In genomic region chr4:181018998-181019397, GRCh38 we compare ENCODE assay signal across 28 cellular contexts.
"Had no signal": no experiment of that assay in that cellular context is flagged by ENCODE, and none has a peak within 500 bp of the region (broad histone marks: within the 10 kb centered on the region; RNA-seq: fewer than 3 reads in every experiment).

No MANE protein-coding gene starts in this region.

- H3K36me3 ChIP-seq: left ventricle myocardium inferior, neural progenitor cell, neutrophil, right lobe of liver, tibial nerve, vagina had no signal

- H3K27me3 ChIP-seq: neural progenitor cell, neutrophil, right lobe of liver, tibial nerve, vagina had no signal

- ATAC-seq: left cardiac atrium; natural killer cell; psoas muscle; right lobe of liver; stimulated activated memory B cell treated with anti-CD40 and anti-IgM and Interleukin-4, amounts not matched to agents 10 μg/mL and 1 μg/mL and 100 μg/mL, for 72 hours; stimulated activated naive CD8-positive, alpha-beta T cell treated with anti-CD3 and anti-CD28 coated beads, Interleukin-15, amount 100 ng/mL, for 72 hours had no signal

- H3K4me2 ChIP-seq: neural progenitor cell, smooth muscle cell had no signal

- H3K9me3 ChIP-seq: neutrophil, right lobe of liver, vagina had no signal

- H3K4me3 Mint-ChIP-seq: mesothelial cell of epicardium; naive B cell; natural killer cell; nephron progenitor cell; neural progenitor cell; stimulated activated memory B cell treated with anti-CD40 and anti-IgM and Interleukin-4, amounts not matched to agents 10 μg/mL and 1 μg/mL and 100 μg/mL, for 72 hours; stimulated activated naive CD8-positive, alpha-beta T cell treated with anti-CD3 and anti-CD28 coated beads, Interleukin-15, amount 100 ng/mL, for 72 hours; type B pancreatic cell had no signal

- DNase-seq: hippocampal formation; kidney glomerular epithelial cell; left cardiac atrium; left ventricle myocardium inferior; mesendoderm; naive B cell; natural killer cell; nephron progenitor cell; occipital lobe; psoas muscle; right lobe of liver; stimulated activated CD4-positive, alpha-beta T cell treated with anti-CD3 and anti-CD28 coated beads, Interleukin-1b, Interleukin-23, amount 100 ng/mL, for 48 hours; stimulated activated CD4-positive, alpha-beta T cell treated with anti-CD3 and anti-CD28 coated beads, Interleukin-2, amount 100 ng/mL, for 48 hours; stimulated activated CD4-positive, alpha-beta T cell treated with anti-CD3 and anti-CD28 coated beads, Interleukin-4, amount 100 ng/mL, for 4 hours; stimulated activated CD8-positive, alpha-beta memory T cell treated with anti-CD3 and anti-CD28 coated beads, Interleukin-4, amount 100 ng/mL, for 48 hours; stimulated activated naive CD4-positive, alpha-beta T cell treated with Interleukin-2 at 50 U/mL for 16 hours; stimulated activated naive CD8-positive, alpha-beta T cell treated with anti-CD3 and anti-CD28 coated beads, Interleukin-15, amount 100 ng/mL, for 72 hours; substantia nigra had no signal

- H2AFZ ChIP-seq: neural progenitor cell, parathyroid adenoma had no signal

- H3K79me2 ChIP-seq: parathyroid adenoma had no signal

- H3K27ac ChIP-seq: left ventricle myocardium inferior, neural progenitor cell, neutrophil, parathyroid adenoma, psoas muscle, right lobe of liver, tibial nerve, vagina had no signal

- H3K27me3 Mint-ChIP-seq: naive B cell; stimulated activated memory B cell treated with anti-CD40 and anti-IgM and Interleukin-4, amounts not matched to agents 10 μg/mL and 1 μg/mL and 100 μg/mL, for 72 hours; stimulated activated naive CD8-positive, alpha-beta T cell treated with anti-CD3 and anti-CD28 coated beads, Interleukin-15, amount 100 ng/mL, for 72 hours; type B pancreatic cell had no signal

- H3K4me3 ChIP-seq: left ventricle myocardium inferior, lung, neural progenitor cell, psoas muscle, right lobe of liver, smooth muscle cell, tibial nerve, vagina had no signal

- H3K9ac ChIP-seq: neural progenitor cell, parathyroid adenoma had no signal

- H3K36me3 Mint-ChIP-seq: natural killer cell; neural progenitor cell; stimulated activated memory B cell treated with anti-CD40 and anti-IgM and Interleukin-4, amounts not matched to agents 10 μg/mL and 1 μg/mL and 100 μg/mL, for 72 hours; type B pancreatic cell had no signal

- H3K27ac Mint-ChIP-seq: mesothelial cell of epicardium; natural killer cell; nephron progenitor cell; neural progenitor cell; stimulated activated memory B cell treated with anti-CD40 and anti-IgM and Interleukin-4, amounts not matched to agents 10 μg/mL and 1 μg/mL and 100 μg/mL, for 72 hours; stimulated activated naive CD8-positive, alpha-beta T cell treated with anti-CD3 and anti-CD28 coated beads, Interleukin-15, amount 100 ng/mL, for 72 hours; type B pancreatic cell had no signal

- H3K4me1 Mint-ChIP-seq: naive B cell; natural killer cell; nephron progenitor cell; neural progenitor cell; stimulated activated memory B cell treated with anti-CD40 and anti-IgM and Interleukin-4, amounts not matched to agents 10 μg/mL and 1 μg/mL and 100 μg/mL, for 72 hours; stimulated activated naive CD8-positive, alpha-beta T cell treated with anti-CD3 and anti-CD28 coated beads, Interleukin-15, amount 100 ng/mL, for 72 hours had no signal

- H3K4me1 ChIP-seq: left ventricle myocardium inferior, neural progenitor cell, parathyroid adenoma, psoas muscle, right lobe of liver, tibial nerve, vagina had no signal
